Comparison of ENCODE assay signal across 17 cellular contexts in the genomic region with DNA sequence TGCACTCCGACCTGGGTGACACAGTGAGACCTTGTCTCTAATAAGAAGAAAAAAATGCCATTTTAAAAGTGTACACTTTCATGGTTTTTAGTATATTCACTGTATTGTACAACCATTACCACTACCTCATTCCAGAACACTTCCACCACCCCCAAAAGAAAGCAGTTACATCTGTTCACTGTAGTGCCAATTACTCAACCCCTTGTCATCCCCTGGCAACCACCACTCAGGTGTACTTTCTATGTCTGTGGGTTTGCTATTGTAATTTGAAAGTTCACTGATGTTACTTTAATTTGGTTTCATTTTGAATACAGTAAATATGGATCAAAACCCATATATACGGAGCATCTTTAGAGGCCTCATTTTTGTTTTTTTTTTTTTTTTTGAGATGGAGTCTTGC. TPM values are rescaled to one million over a fixed set of nuclear protein-coding genes. Genes with fewer than 3 reads are reported as not detected.
DNase-seq lines count a peak whose midpoint lies in the region; ATAC-seq and TF ChIP-seq lines count a peak whose summit lies in the region.
"Had no signal": no experiment of that assay in that cellular context is flagged by ENCODE, and none has a peak within 500 bp of the region (broad histone marks: within the 10 kb centered on the region; RNA-seq: fewer than 3 reads in every experiment).

No MANE protein-coding gene starts in this region.

- no peak overlapping the region for H2AK5ac ChIP-seq in trophoblast cell (ENCODE audit: low read length)

- H3K9me3 Mint-ChIP-seq in CD8-positive, alpha-beta memory T cell = no peaks in the 10 kb centered on the region
- no peaks in the 10 kb centered on the region for H3K9me3 Mint-ChIP-seq in activated naive CD8-positive, alpha-beta T cell treated with anti-CD3 and anti-CD28 coated beads, Interleukin-2, amount 10 ng/mL, durations not matched to agents 7 days and 5 days

- peaks cover 15 to 24% (median 24%) of the 10 kb centered on the region in 3 donors for H3K4me1 Mint-ChIP-seq in CD8-positive, alpha-beta memory T cell
- peaks cover 19% of the 10 kb centered on the region for H3K4me1 Mint-ChIP-seq in activated naive CD8-positive, alpha-beta T cell treated with anti-CD3 and anti-CD28 coated beads, Interleukin-2, amount 10 ng/mL, durations not matched to agents 7 days and 5 days

- H3K27ac ChIP-seq in CD8-positive, alpha-beta memory T cell (ENCODE audit: low read depth, low read length) = no peak overlapping the region
- H3K27ac ChIP-seq in RWPE1 (no peak overlapping the region), trophoblast cell (ENCODE audit: low read depth, low read length) (peak overlapping the region; percentile 94)
- H3K27ac ChIP-seq: BLaER1 treated with 17β-estradiol and CSF1 and Interleukin-3, amounts not matched to agents 10 nM and 100 nM; lower lobe of right lung had no signal

- CTCF ChIA-PET in CD8-positive, alpha-beta memory T cell (lab: Charles Lee) = interaction anchor here (0.6 to 5.1 kb wide), 19 partner anchors 9 to 287 kb away, joined by 3 to 53 read pairs (median 6); a partner anchor contains a TSS
- CTCF ChIA-PET in RWPE1 (lab: Yijun Ruan, JAX) = interaction anchor here (0.6 to 1.5 kb wide), 2 partner anchors 9 to 14 kb away, joined by 3 read pairs; no protein-coding TSS in a partner anchor

- H3K4me1 ChIP-seq in CD8-positive, alpha-beta memory T cell (ENCODE audit: insufficient read depth, low read length) = peaks cover 14% of the 10 kb centered on the region
- peaks cover 26 to 29% of the 10 kb centered on the region in 2 experiments for H3K4me1 ChIP-seq in trophoblast cell (ENCODE audit: control insufficient read depth in 1 of 2, insufficient read depth in 2 of 2, low read length in 2 of 2)

- H3K9ac ChIP-seq in trophoblast cell (ENCODE audit: low read length) = no peak overlapping the region
- H3K9ac ChIP-seq: BLaER1 treated with 17β-estradiol and CSF1 and Interleukin-3, amounts not matched to agents 10 nM and 100 nM had no signal

- H2BK12ac ChIP-seq in trophoblast cell (ENCODE audit: low read length) = peak overlapping the region; percentile 85

- H3K27ac Mint-ChIP-seq in CD8-positive, alpha-beta memory T cell = peak overlapping the region in 6 of 8 donors; percentile 4 to 86 (median 44)
- peak overlapping the region; percentile 37 for H3K27ac Mint-ChIP-seq in activated naive CD8-positive, alpha-beta T cell treated with anti-CD3 and anti-CD28 coated beads, Interleukin-2, amount 10 ng/mL, durations not matched to agents 7 days and 5 days

- DNase-seq in CD8-positive, alpha-beta memory T cell = peak in 1 of 5 donors; percentile 36
- DNase-seq in RWPE1 (ENCODE audit: low spot score) = peak; percentile 57
- no peak for DNase-seq in activated naive CD8-positive, alpha-beta T cell treated with anti-CD3 and anti-CD28 coated beads, Interleukin-2, amount 10 ng/mL, durations not matched to agents 7 days and 5 days
- DNase-seq in trophoblast cell = no peak
- DNase-seq in iPS-NIHi7 (ENCODE audit: extremely low spot score) = no peak
- DNase-seq: cerebellar nuclear complex, KG1, lower lobe of right lung, NCI-H1417, retina, T-helper 9 cell had no signal

- H3K4me2 ChIP-seq in trophoblast cell (ENCODE audit: low read length) = no peak overlapping the region
- H3K4me2 ChIP-seq: BLaER1 treated with 17β-estradiol and CSF1 and Interleukin-3, amounts not matched to agents 10 nM and 100 nM had no signal

- peak overlapping the region in 1 of 7 donors; percentile 25 for H3K4me3 Mint-ChIP-seq in CD8-positive, alpha-beta memory T cell
- H3K4me3 Mint-ChIP-seq in activated naive CD8-positive, alpha-beta T cell treated with anti-CD3 and anti-CD28 coated beads, Interleukin-2, amount 10 ng/mL, durations not matched to agents 7 days and 5 days = peak overlapping the region; percentile 22

- H3K18ac ChIP-seq in trophoblast cell (ENCODE audit: low read length) = peak overlapping the region; percentile 72

- no peak for TF ChIP-seq CTCF in RWPE1 (conservative IDR thresholded peaks at IDR 0.05; ENCODE audit: low read depth)

- peaks cover 30% of the 10 kb centered on the region for H3K79me1 ChIP-seq in trophoblast cell (ENCODE audit: low read length)

- POLR2A ChIA-PET in CD8-positive, alpha-beta memory T cell (lab: Charles Lee) = interaction anchor here (0.6 to 1.0 kb wide), 3 partner anchors 29 to 46 kb away, joined by 3 read pairs; no protein-coding TSS in a partner anchor
- POLR2A ChIA-PET in RWPE1 (lab: Yijun Ruan, JAX; ENCODE audit: low non-redundant PET) = no interaction called here
- POLR2A ChIA-PET in activated naive CD8-positive, alpha-beta T cell treated with anti-CD3 and anti-CD28 coated beads, Interleukin-2, amount 10 ng/mL, durations not matched to agents 7 days and 5 days (lab: Charles Lee) = interaction anchor here (0.5 to 1.7 kb wide), 9 partner anchors 18 to 187 kb away, joined by 3 to 7 read pairs (median 4); a partner anchor contains a TSS

- no peaks in the 10 kb centered on the region for H3K79me2 ChIP-seq in trophoblast cell (ENCODE audit: control insufficient read depth, insufficient read depth, low read length, poor library complexity)

- peaks cover 0 to 2% (median 0%) of the 10 kb centered on the region in 3 donors for H3K36me3 Mint-ChIP-seq in CD8-positive, alpha-beta memory T cell
- no peaks in the 10 kb centered on the region for H3K36me3 Mint-ChIP-seq in activated naive CD8-positive, alpha-beta T cell treated with anti-CD3 and anti-CD28 coated beads, Interleukin-2, amount 10 ng/mL, durations not matched to agents 7 days and 5 days

- peak overlapping the region; percentile 98 for H2BK120ac ChIP-seq in trophoblast cell (ENCODE audit: insufficient read depth, low read length, poor library complexity)

- H3K9me3 ChIP-seq in CD8-positive, alpha-beta memory T cell (ENCODE audit: low read length) = no peaks in the 10 kb centered on the region
- peaks cover 5% of the 10 kb centered on the region for H3K9me3 ChIP-seq in trophoblast cell (ENCODE audit: insufficient read depth, low read depth, low read length)
- H3K9me3 ChIP-seq: BLaER1 treated with 17β-estradiol and CSF1 and Interleukin-3, amounts not matched to agents 10 nM and 100 nM; lower lobe of right lung had no signal

- H3K4ac ChIP-seq in trophoblast cell (ENCODE audit: low read depth, low read length) = peak overlapping the region; percentile 70

- no peak for ATAC-seq in activated naive CD8-positive, alpha-beta T cell treated with anti-CD3 and anti-CD28 coated beads, Interleukin-2, amount 10 ng/mL, durations not matched to agents 7 days and 5 days (ENCODE audit: low read depth)
- no peak for ATAC-seq in GM19035 (IDR thresholded peaks at IDR 0.05; ENCODE audit: unreplicated experiment)
- ATAC-seq in GM21786 (IDR thresholded peaks at IDR 0.05; ENCODE audit: unreplicated experiment) = no peak

- H2BK5ac ChIP-seq in trophoblast cell (ENCODE audit: low read depth, low read length, poor library complexity) = peak overlapping the region; percentile 96

- no peaks in the 10 kb centered on the region for H3K27me3 ChIP-seq in CD8-positive, alpha-beta memory T cell (ENCODE audit: insufficient read depth, low read length, poor library complexity, severe bottlenecking)
- no peaks in the 10 kb centered on the region for H3K27me3 ChIP-seq in trophoblast cell (ENCODE audit: insufficient read depth, low read length)
- H3K27me3 ChIP-seq: BLaER1 treated with 17β-estradiol and CSF1 and Interleukin-3, amounts not matched to agents 10 nM and 100 nM had no signal

- peak overlapping the region; percentile 95 for H3K14ac ChIP-seq in trophoblast cell (ENCODE audit: low read length)

- no peak overlapping the region for H2AFZ ChIP-seq in trophoblast cell (ENCODE audit: insufficient read depth, low read length, poor library complexity)

- H4K8ac ChIP-seq in trophoblast cell (ENCODE audit: low read depth, low read length) = peak overlapping the region; percentile 83

- no peaks in the 10 kb centered on the region for H3K36me3 ChIP-seq in CD8-positive, alpha-beta memory T cell (ENCODE audit: insufficient read depth, low read length)
- no peaks in the 10 kb centered on the region for H3K36me3 ChIP-seq in trophoblast cell (ENCODE audit: control insufficient read depth in 1 of 2, insufficient read depth in 2 of 2, low read length in 2 of 2)
- H3K36me3 ChIP-seq: BLaER1 treated with 17β-estradiol and CSF1 and Interleukin-3, amounts not matched to agents 10 nM and 100 nM; lower lobe of right lung had no signal

- H3K27me3 Mint-ChIP-seq in CD8-positive, alpha-beta memory T cell = peaks cover 0 to 3% of the 10 kb centered on the region in 2 donors
- no peaks in the 10 kb centered on the region for H3K27me3 Mint-ChIP-seq in activated naive CD8-positive, alpha-beta T cell treated with anti-CD3 and anti-CD28 coated beads, Interleukin-2, amount 10 ng/mL, durations not matched to agents 7 days and 5 days

- no CpG with 5 or more reads among the region's 2 CpGs for WGBS in trophoblast cell (ENCODE audit: extremely low coverage, insufficient coverage, insufficient read length)

- H4K12ac ChIP-seq in trophoblast cell (ENCODE audit: low read depth, low read length) = no peak overlapping the region

- H4K91ac ChIP-seq in trophoblast cell (ENCODE audit: low read depth, low read length) = peak overlapping the region; percentile 97

- no peak overlapping the region for H3K23ac ChIP-seq in trophoblast cell (ENCODE audit: low read length)

- no peak overlapping the region for H3K4me3 ChIP-seq in CD8-positive, alpha-beta memory T cell (ENCODE audit: low read length)
- H3K4me3 ChIP-seq in trophoblast cell (ENCODE audit: low read depth, low read length) = no peak overlapping the region
- H3K4me3 ChIP-seq: BLaER1 treated with 17β-estradiol and CSF1 and Interleukin-3, amounts not matched to agents 10 nM and 100 nM had no signal

RNA-seq across cellular contexts. Expression of a gene that starts 6.1 kb away (rescaled TPM):
- total RNA-seq in CD8-positive, alpha-beta memory T cell = not detected
- not detected for polyA plus RNA-seq in CD8-positive, alpha-beta memory T cell
- total RNA-seq in activated naive CD8-positive, alpha-beta T cell treated with anti-CD3 and anti-CD28 coated beads, Interleukin-2, amount 10 ng/mL, durations not matched to agents 7 days and 5 days = not detected
- polyA plus RNA-seq in trophoblast cell (2013) = 0.01 and 0.05 TPM in 2 replicates
- total RNA-seq: Daoy, fibroblast of villous mesenchyme, lower lobe of right lung had no signal
- polyA plus RNA-seq: neural cell had no signal

RNA-seq across cellular contexts. Expression of a gene that starts 6.4 kb away (rescaled TPM):
- total RNA-seq in CD8-positive, alpha-beta memory T cell = 100 to 1,000 TPM; 118 to 131 TPM
- polyA plus RNA-seq in CD8-positive, alpha-beta memory T cell = 61.2 TPM
- 100 to 1,000 TPM; 191 to 199 TPM for total RNA-seq in activated naive CD8-positive, alpha-beta T cell treated with anti-CD3 and anti-CD28 coated beads, Interleukin-2, amount 10 ng/mL, durations not matched to agents 7 days and 5 days
- polyA plus RNA-seq in trophoblast cell (2013) = 75.9 and 76.3 TPM in 2 replicates

RNA-seq across cellular contexts. Expression of a gene that starts 22.2 kb away (rescaled TPM):
- total RNA-seq in CD8-positive, alpha-beta memory T cell = 100 to 1,000 TPM; 455 to 478 TPM
- 85.7 TPM for polyA plus RNA-seq in CD8-positive, alpha-beta memory T cell
- total RNA-seq in activated naive CD8-positive, alpha-beta T cell treated with anti-CD3 and anti-CD28 coated beads, Interleukin-2, amount 10 ng/mL, durations not matched to agents 7 days and 5 days = 100 to 1,000 TPM; 395 to 418 TPM
- 151 and 161 TPM in 2 replicates for polyA plus RNA-seq in trophoblast cell (2013)

RNA-seq across cellular contexts. Expression of a gene that starts 27.8 kb away (rescaled TPM):
- total RNA-seq in CD8-positive, alpha-beta memory T cell = 1 to 10 TPM; 1.2 to 1.3 TPM
- polyA plus RNA-seq in CD8-positive, alpha-beta memory T cell = 0.18 TPM
- total RNA-seq in activated naive CD8-positive, alpha-beta T cell treated with anti-CD3 and anti-CD28 coated beads, Interleukin-2, amount 10 ng/mL, durations not matched to agents 7 days and 5 days = 1 to 10 TPM; 2.2 to 2.3 TPM
- 3.9 and 4.1 TPM in 2 replicates for polyA plus RNA-seq in trophoblast cell (2013)

RNA-seq across cellular contexts. Expression of a gene that starts 31.8 kb away (rescaled TPM):
- total RNA-seq in CD8-positive, alpha-beta memory T cell = 10 to 100 TPM; 41.9 to 44.3 TPM
- polyA plus RNA-seq in CD8-positive, alpha-beta memory T cell = 53.1 TPM
- total RNA-seq in activated naive CD8-positive, alpha-beta T cell treated with anti-CD3 and anti-CD28 coated beads, Interleukin-2, amount 10 ng/mL, durations not matched to agents 7 days and 5 days = 10 to 100 TPM; 29.8 to 34.3 TPM
- polyA plus RNA-seq in trophoblast cell (2013) = 33.5 and 34.4 TPM in 2 replicates
